In genomic region chr9:136769710-136770191, GRCh38 we compare ENCODE assay signal across 7 cellular contexts. TPM values are rescaled to one million over a fixed set of nuclear protein-coding genes. Genes with fewer than 3 reads are reported as not detected.
A peak's percentile ranks its signal among the peaks of the same experiment; 100 is the strongest.
DNase-seq lines count a peak whose midpoint lies in the region; ATAC-seq, FAIRE-seq and TF ChIP-seq lines count a peak whose summit lies in the region.
"Had no signal": no experiment of that assay in that cellular context is flagged by ENCODE, and none has a peak within 500 bp of the region (broad histone marks: within the 10 kb centered on the region; RNA-seq: fewer than 3 reads in every experiment).

No MANE protein-coding gene starts in this region.

- no TSS peak for BruUV-seq in K562 (replicated peaks; lab: Mats Ljungman, UMichigan)

- POLR2A ChIA-PET in K562 (lab: Yijun Ruan, JAX) = interaction anchor here (1.1 kb wide), 1 partner anchor 9 kb away, joined by 4 read pairs; no protein-coding TSS in a partner anchor

- intact Hi-C loops in K562 (cut with micrococcal nuclease) = no loop called here

- H3K27ac ChIP-seq in BLaER1 (no peak overlapping the region), K562 (ENCODE audit: extremely low read depth, low read depth, low read length) (no peak overlapping the region), neuronal stem cell (replicated peaks; ENCODE audit: low read length) (no peak overlapping the region)

- no peaks in the 10 kb centered on the region for H3K79me1 ChIP-seq in neuronal stem cell (ENCODE audit: low read depth, low read length)

- in situ Hi-C loops in K562 (cut with MboI) = loop anchor here (5.0 kb wide), 1 partner anchor 268 kb away; no protein-coding TSS in a partner anchor

- no peak for TF ChIP-seq POLR2A in K562 (conservative IDR thresholded peaks at IDR 0.05)

- peak; percentile 93 for ATAC-seq in K562
- ATAC-seq in GM18873 (IDR thresholded peaks at IDR 0.05; ENCODE audit: low FRiP score, unreplicated experiment) = no peak
- no peak for ATAC-seq in HG02678 (IDR thresholded peaks at IDR 0.05; ENCODE audit: unreplicated experiment)

- no peak for TF ChIP-seq EP300 in K562 (IDR thresholded peaks at IDR 0.05; ENCODE audit: low read length)

- H3K14ac ChIP-seq in neuronal stem cell (ENCODE audit: low read length) = no peak overlapping the region

- no peak overlapping the region for H2AK5ac ChIP-seq in neuronal stem cell (ENCODE audit: low read depth, low read length)

- H4K20me1 ChIP-seq in BLaER1 (no peaks in the 10 kb centered on the region), K562 (replicated peaks; ENCODE audit: control insufficient read depth, insufficient read depth, low read length) (no peaks in the 10 kb centered on the region)

- FAIRE-seq in K562 (lab: Jason Lieb, UNC) = no peak

- H3K9ac ChIP-seq in BLaER1 (no peak overlapping the region), K562 (ENCODE audit: insufficient read depth in 1 of 2, low read depth in 2 of 2, low read length in 2 of 2) (peak overlapping the region in 1 of 2 experiments; percentile 84; a peak in 1 of 4 replicates), neuronal stem cell (ENCODE audit: low read depth, low read length, poor library complexity) (no peak overlapping the region)

- peak overlapping the region; percentile 48 for H3K18ac ChIP-seq in neuronal stem cell (ENCODE audit: low read length)

- WGBS in K562 (ENCODE audit: insufficient coverage, low coverage, missing lambda C conversion rate) = 14% methylated on average over 5 of the region's 16 CpGs
- no CpG with 5 or more reads among the region's 16 CpGs for WGBS in neuronal stem cell (ENCODE audit: extremely low coverage in 2 of 2, insufficient read length in 2 of 2, insufficient replicate concordance in 1 of 2), 2 donors

- H4K91ac ChIP-seq in neuronal stem cell (ENCODE audit: low read depth, low read length, poor library complexity) = no peak overlapping the region

- no peak overlapping the region for H2BK15ac ChIP-seq in neuronal stem cell (ENCODE audit: low read length)

- peak; percentile 18 for DNase-seq in NCI-H1092 (lab: John Stamatoyannopoulos, UW)
- DNase-seq in K562 (ENCODE audit: extremely low read depth in 1 of 4, low spot score in 3 of 4) = peak; percentile 67 to 78 (median 72)
- peak; percentile 52 for DNase-seq in neuronal stem cell (ENCODE audit: low spot score)

- no peaks in the 10 kb centered on the region for H3K79me2 ChIP-seq in K562 (ENCODE audit: control insufficient read depth, insufficient read depth, low read length)

- H3K4ac ChIP-seq in neuronal stem cell (ENCODE audit: low read length) = no peak overlapping the region

- no peaks in the 10 kb centered on the region for H3K36me3 ChIP-seq in BLaER1
- no peaks in the 10 kb centered on the region for H3K36me3 ChIP-seq in K562 (ENCODE audit: control insufficient read depth, insufficient read depth, low read length)
- H3K36me3 ChIP-seq in neuronal stem cell (replicated peaks in 1 of 2; ENCODE audit: control insufficient read depth in 2 of 2, insufficient read depth in 2 of 2, low read length in 2 of 2) = no peaks in the 10 kb centered on the region

- no peaks in the 10 kb centered on the region for H3K9me1 ChIP-seq in K562 (ENCODE audit: control insufficient read depth, insufficient read depth, low read length)

- H3K4me3 ChIP-seq in BLaER1 (no peak overlapping the region), K562 (no peak overlapping the region), neuronal stem cell (ENCODE audit: low read length in 2 of 2) (no peak overlapping the region)

- CTCF ChIA-PET in K562 (lab: Yijun Ruan, JAX; ENCODE audit: low intra/inter-chr PET ratio) = interaction anchor here (0.6 kb wide), 1 partner anchor 15 kb away, joined by 3 read pairs; no protein-coding TSS in a partner anchor

- H2BK5ac ChIP-seq in neuronal stem cell (ENCODE audit: low read length) = no peak overlapping the region

- H2BK12ac ChIP-seq in neuronal stem cell (ENCODE audit: low read length) = no peak overlapping the region

- H3K23ac ChIP-seq in neuronal stem cell (ENCODE audit: low read depth, low read length, poor library complexity) = no peak overlapping the region

- no peak overlapping the region for H2BK120ac ChIP-seq in neuronal stem cell (ENCODE audit: low read depth, low read length)

- H4K8ac ChIP-seq in neuronal stem cell (ENCODE audit: low read depth, low read length) = no peak overlapping the region

- H3K27me3 ChIP-seq in BLaER1 (no peaks in the 10 kb centered on the region), K562 (ENCODE audit: control insufficient read depth in 2 of 2, insufficient read depth in 2 of 2, low read length in 2 of 2) (peaks cover 0 to 5% of the 10 kb centered on the region in 2 experiments; a peak in 1 of 5 replicates), neuronal stem cell (ENCODE audit: control insufficient read depth in 3 of 3, insufficient read depth in 3 of 3, low read depth in 1 of 3, low read length in 3 of 3) (peaks cover 0 to 9% (median 2%) of the 10 kb centered on the region in 3 experiments)

- H3K9me3 ChIP-seq in BLaER1 = peaks cover 10% of the 10 kb centered on the region; the same call in 1 of the 2 replicates
- H3K9me3 ChIP-seq in K562 (replicated peaks; ENCODE audit: control insufficient read depth, insufficient read depth, low read depth, low read length) = peaks cover 11% of the 10 kb centered on the region
- H3K9me3 ChIP-seq in neuronal stem cell (replicated peaks in 1 of 2; ENCODE audit: control insufficient read depth in 2 of 2, insufficient read depth in 1 of 2, low read depth in 1 of 2, low read length in 2 of 2) = peaks cover 6 to 12% of the 10 kb centered on the region in 2 donors

- TF ChIP-seq RAD21 in K562 (CRISPR knock-in tag; conservative IDR thresholded peaks at IDR 0.05 in 1 of 2, IDR thresholded peaks at IDR 0.05 in 1 of 2) = peak in 1 of 2 experiments; percentile 31; a peak in 1 of 4 replicates

- H3K4me2 ChIP-seq in BLaER1 (peak overlapping the region; percentile 39; the same call in 1 of the 2 replicates), K562 (ENCODE audit: insufficient read depth, low read length) (peak overlapping the region; percentile 58), neuronal stem cell (ENCODE audit: insufficient read depth, low read length, poor library complexity, severe bottlenecking) (peak overlapping the region; percentile 45)

- peak overlapping the region; percentile 83 for H2AFZ ChIP-seq in K562 (ENCODE audit: low read depth, low read length)
- H2AFZ ChIP-seq in neuronal stem cell (ENCODE audit: low read length) = peak overlapping the region; percentile 71

- H3K4me1 ChIP-seq in BLaER1 = peaks cover 56% of the 10 kb centered on the region
- peaks cover 10 to 20% of the 10 kb centered on the region in 2 experiments; a peak in 4 of 5 replicates for H3K4me1 ChIP-seq in K562 (replicated peaks in 1 of 2; ENCODE audit: control insufficient read depth in 2 of 2, insufficient read depth in 2 of 2, low read length in 2 of 2)
- peaks cover 2% of the 10 kb centered on the region in 2 donors for H3K4me1 ChIP-seq in neuronal stem cell (ENCODE audit: control insufficient read depth in 2 of 2, insufficient read depth in 1 of 2, low read depth in 1 of 2, low read length in 2 of 2)

- TF ChIP-seq CTCF in K562 (IDR thresholded peaks at IDR 0.05 in 2 of 3, conservative IDR thresholded peaks at IDR 0.05 in 1 of 3; ENCODE audit: insufficient read depth in 2 of 3, low read depth in 1 of 3, low read length in 3 of 3) = peak; percentile 61 to 80 (median 69)

RNA-seq across cellular contexts. Expression of gene LCN15, which starts 5.4 kb away (rescaled TPM):
- 0.37 TPM in 1 of 2 replicates, not detected in the other for total RNA-seq in K562 (2011; cell fraction: chromatin; rRNA removed; ENCODE audit: low replicate concordance)
- total RNA-seq in K562 (2011; cell fraction: nucleolus; rRNA removed) = 0.13 and 0.33 TPM in 2 replicates
- 0.22 and 0.38 TPM in 2 replicates for total RNA-seq in K562 (2011; cell fraction: nucleoplasm; rRNA removed)
- not detected in 2 replicates for total RNA-seq in K562 (2014; rRNA removed)
- not detected in 2 replicates for total RNA-seq in K562 (2014; rRNA removed; fragmentation: Illumina TruSeq; extraction: Trizol)
- total RNA-seq in K562 (2015; rRNA removed; fragmentation: Illumina TruSeq; extraction: Trizol) = not detected in 2 replicates
- total RNA-seq in K562 (2021) = not detected in 2 replicates
- polyA plus RNA-seq in K562 (2011; rRNA removed) = 0.11 TPM in 1 of 2 replicates, not detected in the other
- 0.15 and 0.18 TPM in 2 replicates for polyA plus RNA-seq in K562 (2011; cell fraction: cytosol; rRNA removed)
- 0.30 and 0.37 TPM in 2 replicates for polyA plus RNA-seq in K562 (2011; cell fraction: nucleus; rRNA removed)
- 0.24 TPM in 1 of 2 replicates, not detected in the other for polyA plus RNA-seq in K562 (2012)
- polyA plus RNA-seq in K562 (2014; fragmentation: Illumina TruSeq; extraction: Trizol) = not detected in 2 replicates
- polyA plus RNA-seq in K562 (2014; fragmentation: Nextera tagmentation; extraction: Ambion mirVana) = not detected
- polyA plus RNA-seq in K562 (2014; rRNA removed) = 0.13 and 0.66 TPM in 2 replicates
- not detected in 2 replicates for polyA minus RNA-seq in K562 (2011; rRNA and poly(A)+ RNA removed)
- polyA minus RNA-seq in K562 (2011; cell fraction: cytosol; rRNA and poly(A)+ RNA removed) = not detected in 2 replicates
- polyA minus RNA-seq in K562 (2011; cell fraction: nucleus; rRNA and poly(A)+ RNA removed) = 0.11 TPM in 1 of 2 replicates, not detected in the other
- 0.03 TPM for polyA plus RNA-seq in neuronal stem cell (2013, experiment 1 of 2)
- polyA plus RNA-seq in neuronal stem cell (2013, experiment 2 of 2) = 0.08 TPM
- total RNA-seq: myocyte had no signal

RNA-seq across cellular contexts. Expression of gene LCN8, which starts 11.7 kb away (rescaled TPM):
- total RNA-seq in K562 (2011; cell fraction: chromatin; rRNA removed; ENCODE audit: low replicate concordance) = 0.14 TPM in 1 of 2 replicates, not detected in the other
- not detected in 2 replicates for total RNA-seq in K562 (2011; cell fraction: nucleolus; rRNA removed)
- not detected in 2 replicates for total RNA-seq in K562 (2011; cell fraction: nucleoplasm; rRNA removed)
- total RNA-seq in K562 (2014; rRNA removed) (not detected in 2 replicates), K562 (2014; rRNA removed; fragmentation: Illumina TruSeq; extraction: Trizol) (not detected in 2 replicates), K562 (2015; rRNA removed; fragmentation: Illumina TruSeq; extraction: Trizol) (not detected in 2 replicates), K562 (2021) (not detected in 2 replicates)
- polyA plus RNA-seq in K562 (2011; rRNA removed) (not detected in 2 replicates), K562 (2014; fragmentation: Illumina TruSeq; extraction: Trizol) (not detected in 2 replicates), K562 (2014; fragmentation: Nextera tagmentation; extraction: Ambion mirVana) (not detected), K562 (2014; rRNA removed) (not detected in 2 replicates)
- not detected in 2 replicates for polyA plus RNA-seq in K562 (2011; cell fraction: cytosol; rRNA removed)
- polyA plus RNA-seq in K562 (2011; cell fraction: nucleus; rRNA removed) = not detected in 2 replicates
- not detected in 2 replicates for polyA plus RNA-seq in K562 (2012)
- not detected in 2 replicates for polyA minus RNA-seq in K562 (2011; rRNA and poly(A)+ RNA removed)
- not detected in 2 replicates for polyA minus RNA-seq in K562 (2011; cell fraction: cytosol; rRNA and poly(A)+ RNA removed)
- not detected in 2 replicates for polyA minus RNA-seq in K562 (2011; cell fraction: nucleus; rRNA and poly(A)+ RNA removed)
- polyA plus RNA-seq in neuronal stem cell (2013, experiment 1 of 2) = not detected
- polyA plus RNA-seq in neuronal stem cell (2013, experiment 2 of 2) = not detected

RNA-seq across cellular contexts. Expression of gene TMEM141, which starts 21.4 kb away (rescaled TPM):
- 14.3 and 58.8 TPM in 2 replicates for total RNA-seq in K562 (2011; cell fraction: chromatin; rRNA removed; ENCODE audit: low replicate concordance)
- total RNA-seq in K562 (2011; cell fraction: nucleolus; rRNA removed) = 81.7 and 85.9 TPM in 2 replicates
- 50.0 and 50.2 TPM in 2 replicates for total RNA-seq in K562 (2011; cell fraction: nucleoplasm; rRNA removed)
- total RNA-seq in K562 (2014; rRNA removed) (113 and 143 TPM in 2 replicates), K562 (2014; rRNA removed; fragmentation: Illumina TruSeq; extraction: Trizol) (36.2 and 53.6 TPM in 2 replicates), K562 (2015; rRNA removed; fragmentation: Illumina TruSeq; extraction: Trizol) (68.9 and 69.5 TPM in 2 replicates), K562 (2021) (78.7 and 94.7 TPM in 2 replicates)
- polyA plus RNA-seq in K562 (2011; rRNA removed) (74.8 and 80.1 TPM in 2 replicates), K562 (2014; fragmentation: Illumina TruSeq; extraction: Trizol) (110 and 112 TPM in 2 replicates), K562 (2014; fragmentation: Nextera tagmentation; extraction: Ambion mirVana) (10 to 100 TPM; 21.5 to 35.8 TPM), K562 (2014; rRNA removed) (123 and 134 TPM in 2 replicates)
- 132 and 164 TPM in 2 replicates for polyA plus RNA-seq in K562 (2011; cell fraction: cytosol; rRNA removed)
- polyA plus RNA-seq in K562 (2011; cell fraction: nucleus; rRNA removed) = 87.8 and 100 TPM in 2 replicates
- 76.7 and 87.0 TPM in 2 replicates for polyA plus RNA-seq in K562 (2012)
- 10.4 and 13.4 TPM in 2 replicates for polyA minus RNA-seq in K562 (2011; rRNA and poly(A)+ RNA removed)
- 13.7 and 16.5 TPM in 2 replicates for polyA minus RNA-seq in K562 (2011; cell fraction: cytosol; rRNA and poly(A)+ RNA removed)
- 31.6 and 42.7 TPM in 2 replicates for polyA minus RNA-seq in K562 (2011; cell fraction: nucleus; rRNA and poly(A)+ RNA removed)
- polyA plus RNA-seq in neuronal stem cell (2013, experiment 1 of 2) = 30.7 TPM
- 29.9 TPM for polyA plus RNA-seq in neuronal stem cell (2013, experiment 2 of 2)

RNA-seq across cellular contexts. Expression of gene LCN6, which starts 21.4 kb away (rescaled TPM):
- 0.86 TPM in 1 of 2 replicates, not detected in the other for total RNA-seq in K562 (2011; cell fraction: chromatin; rRNA removed; ENCODE audit: low replicate concordance)
- 0.67 and 1.6 TPM in 2 replicates for total RNA-seq in K562 (2011; cell fraction: nucleolus; rRNA removed)
- total RNA-seq in K562 (2011; cell fraction: nucleoplasm; rRNA removed) = 0.81 TPM in 1 of 2 replicates, not detected in the other
- total RNA-seq in K562 (2014; rRNA removed) (0.45 and 0.57 TPM in 2 replicates), K562 (2014; rRNA removed; fragmentation: Illumina TruSeq; extraction: Trizol) (0.33 TPM in 1 of 2 replicates, not detected in the other), K562 (2015; rRNA removed; fragmentation: Illumina TruSeq; extraction: Trizol) (not detected in 2 replicates), K562 (2021) (not detected in 2 replicates)
- polyA plus RNA-seq in K562 (2011; rRNA removed) (0.42 TPM in 1 of 2 replicates, not detected in the other), K562 (2014; fragmentation: Illumina TruSeq; extraction: Trizol) (not detected in 2 replicates), K562 (2014; fragmentation: Nextera tagmentation; extraction: Ambion mirVana) (under 1 TPM in 1 of 2 experiments, not detected in 1; 0.10 TPM), K562 (2014; rRNA removed) (2.2 TPM in 1 of 2 replicates, not detected in the other)
- 0.98 TPM in 1 of 2 replicates, not detected in the other for polyA plus RNA-seq in K562 (2011; cell fraction: cytosol; rRNA removed)
- polyA plus RNA-seq in K562 (2011; cell fraction: nucleus; rRNA removed) = 4.3 TPM in 1 of 2 replicates, not detected in the other
- polyA plus RNA-seq in K562 (2012) = 0.12 TPM in 1 of 2 replicates, not detected in the other
- polyA minus RNA-seq in K562 (2011; rRNA and poly(A)+ RNA removed) = not detected in 2 replicates
- polyA minus RNA-seq in K562 (2011; cell fraction: cytosol; rRNA and poly(A)+ RNA removed) = not detected in 2 replicates
- polyA minus RNA-seq in K562 (2011; cell fraction: nucleus; rRNA and poly(A)+ RNA removed) = not detected in 2 replicates
- polyA plus RNA-seq in neuronal stem cell (2013, experiment 1 of 2) = not detected
- polyA plus RNA-seq in neuronal stem cell (2013, experiment 2 of 2) = not detected
- total RNA-seq: myocyte had no signal

RNA-seq across cellular contexts. Expression of gene CCDC183, which starts 26.4 kb away (rescaled TPM):
- 2.0 and 6.7 TPM in 2 replicates for total RNA-seq in K562 (2011; cell fraction: chromatin; rRNA removed; ENCODE audit: low replicate concordance)
- total RNA-seq in K562 (2011; cell fraction: nucleolus; rRNA removed) = 1.2 and 2.7 TPM in 2 replicates
- total RNA-seq in K562 (2011; cell fraction: nucleoplasm; rRNA removed) = 1.7 and 3.0 TPM in 2 replicates
- total RNA-seq in K562 (2014; rRNA removed) (0.12 TPM in 1 of 2 replicates, not detected in the other), K562 (2014; rRNA removed; fragmentation: Illumina TruSeq; extraction: Trizol) (not detected in 2 replicates), K562 (2015; rRNA removed; fragmentation: Illumina TruSeq; extraction: Trizol) (0.19 and 0.22 TPM in 2 replicates), K562 (2021) (0.29 and 0.54 TPM in 2 replicates)
- polyA plus RNA-seq in K562 (2011; rRNA removed) (0.60 and 0.65 TPM in 2 replicates), K562 (2014; fragmentation: Illumina TruSeq; extraction: Trizol) (0.12 and 0.33 TPM in 2 replicates), K562 (2014; fragmentation: Nextera tagmentation; extraction: Ambion mirVana) (not detected), K562 (2014; rRNA removed) (0.21 and 1.7 TPM in 2 replicates)
- polyA plus RNA-seq in K562 (2011; cell fraction: cytosol; rRNA removed) = 0.27 and 0.30 TPM in 2 replicates
- 8.9 and 13.6 TPM in 2 replicates for polyA plus RNA-seq in K562 (2011; cell fraction: nucleus; rRNA removed)
- 0.96 and 3.6 TPM in 2 replicates for polyA plus RNA-seq in K562 (2012)
- not detected in 2 replicates for polyA minus RNA-seq in K562 (2011; rRNA and poly(A)+ RNA removed)
- polyA minus RNA-seq in K562 (2011; cell fraction: cytosol; rRNA and poly(A)+ RNA removed) = not detected in 2 replicates
- polyA minus RNA-seq in K562 (2011; cell fraction: nucleus; rRNA and poly(A)+ RNA removed) = 1.1 and 1.6 TPM in 2 replicates
- 2.7 TPM for polyA plus RNA-seq in neuronal stem cell (2013, experiment 1 of 2)
- 2.7 TPM for polyA plus RNA-seq in neuronal stem cell (2013, experiment 2 of 2)

Comparison
In these comparisons a context has a peak if more than half of its experiments do, and no peak if none do; other contexts are left out.
1. DNase-seq: peak in every context shown above with its lines; median percentile 72 in K562; 52 in neuronal stem cell; 18 in NCI-H1092.